ENCODE assay signal across 29 cellular contexts in genomic region chr1:14972107-14972506, GRCh38.
DNase-seq lines count a peak whose midpoint lies in the region; ATAC-seq, FAIRE-seq and TF ChIP-seq lines count a peak whose summit lies in the region.
"Had no signal": no experiment of that assay in that cellular context is flagged by ENCODE, and none has a peak within 500 bp of the region (broad histone marks: within the 10 kb centered on the region; RNA-seq: fewer than 3 reads in every experiment).

No MANE protein-coding gene starts in this region.

- ATAC-seq in HepG2 = no peak
- ATAC-seq in right lobe of liver = no peak
- ATAC-seq: activated CD8-positive, alpha-beta memory T cell treated with anti-CD3 and anti-CD28 coated beads, Interleukin-2, amount 10 ng/mL, durations not matched to agents 7 days and 5 days; K562; left lobe of liver; stimulated activated memory B cell treated with anti-CD40 and anti-IgM and Interleukin-4, amounts not matched to agents 10 μg/mL and 1 μg/mL and 100 μg/mL, for 72 hours; upper lobe of right lung had no signal

- peaks cover 21% of the 10 kb centered on the region; the same call in 1 of the 2 replicates for H3K4me1 ChIP-seq in HepG2 (ENCODE audit: insufficient read depth, low read length)
- no peaks in the 10 kb centered on the region for H3K4me1 ChIP-seq in right lobe of liver
- H3K4me1 ChIP-seq in hepatocyte (ENCODE audit: insufficient read depth) = no peaks in the 10 kb centered on the region
- peaks cover 10% of the 10 kb centered on the region for H3K4me1 ChIP-seq in neural progenitor cell

- peaks cover 9 to 47% of the 10 kb centered on the region in 2 experiments; a peak in 4 of 5 replicates for H3K36me3 ChIP-seq in HepG2 (replicated peaks in 1 of 2; ENCODE audit: control insufficient read depth in 1 of 2, insufficient read depth in 2 of 2, low read length in 2 of 2)
- no peaks in the 10 kb centered on the region for H3K36me3 ChIP-seq in right lobe of liver
- no peaks in the 10 kb centered on the region for H3K36me3 ChIP-seq in hepatocyte (replicated peaks; ENCODE audit: insufficient read depth, low read depth)
- H3K36me3 ChIP-seq in neural progenitor cell = no peaks in the 10 kb centered on the region
- H3K36me3 ChIP-seq: upper lobe of right lung had no signal

- H3K9ac ChIP-seq in HepG2 (ENCODE audit: insufficient read depth, low read depth, low read length) = no peak overlapping the region
- H3K9ac ChIP-seq in neural progenitor cell = no peak overlapping the region

- no peak overlapping the region for H3K27ac ChIP-seq in HepG2 (ENCODE audit: extremely low read length, insufficient read depth, low read length)
- no peak overlapping the region for H3K27ac ChIP-seq in right lobe of liver
- no peak overlapping the region for H3K27ac ChIP-seq in hepatocyte
- no peak overlapping the region for H3K27ac ChIP-seq in neural progenitor cell
- H3K27ac ChIP-seq: 22Rv1, PC-9, SK-N-MC, upper lobe of right lung had no signal

- H3K4me3 ChIP-seq in HepG2 (replicated peaks in 1 of 3; ENCODE audit: insufficient read depth in 1 of 3, low read depth in 2 of 3, low read length in 3 of 3) (no peak overlapping the region), right lobe of liver (no peak overlapping the region), hepatocyte (no peak overlapping the region), neural progenitor cell (no peak overlapping the region)
- H3K4me3 ChIP-seq: K562, PC-9, SK-N-MC, upper lobe of right lung had no signal

- no peak overlapping the region for H3K4me3 Mint-ChIP-seq in neural progenitor cell
- H3K4me3 Mint-ChIP-seq: activated CD8-positive, alpha-beta memory T cell treated with anti-CD3 and anti-CD28 coated beads, Interleukin-2, amount 10 ng/mL, durations not matched to agents 7 days and 5 days; memory B cell; stimulated activated memory B cell treated with anti-CD40 and anti-IgM and Interleukin-4, amounts not matched to agents 10 μg/mL and 1 μg/mL and 100 μg/mL, for 72 hours had no signal

- POLR2A ChIA-PET in HepG2 (lab: Yijun Ruan, JAX) = no interaction called here

- in situ Hi-C loops in HepG2 (cut with HindIII; ENCODE audit: extremely low pct_ligation_motif_present, low pct_unique_long_range_greater_than_20kb) = no loop called here

- no peaks in the 10 kb centered on the region for H3K9me2 ChIP-seq in hepatocyte (replicated peaks; ENCODE audit: insufficient read depth)

- no peak for TF ChIP-seq CTCF in HepG2 (CRISPR knock-in tag; IDR thresholded peaks at IDR 0.05)
- no peak for TF ChIP-seq CTCF in right lobe of liver (IDR thresholded peaks at IDR 0.05)
- no peak for TF ChIP-seq CTCF in hepatocyte (IDR thresholded peaks at IDR 0.05; ENCODE audit: poor library complexity)
- no peak for TF ChIP-seq CTCF in neural progenitor cell (IDR thresholded peaks at IDR 0.05)

- H3K36me3 Mint-ChIP-seq in neural progenitor cell = peaks cover 3% of the 10 kb centered on the region
- H3K36me3 Mint-ChIP-seq: activated CD8-positive, alpha-beta memory T cell treated with anti-CD3 and anti-CD28 coated beads, Interleukin-2, amount 10 ng/mL, durations not matched to agents 7 days and 5 days; CD14-positive monocyte; immature natural killer cell; stimulated activated memory B cell treated with anti-CD40 and anti-IgM and Interleukin-4, amounts not matched to agents 10 μg/mL and 1 μg/mL and 100 μg/mL, for 72 hours had no signal

- no peak for TF ChIP-seq EP300 in HepG2 (IDR thresholded peaks at IDR 0.05; ENCODE audit: low read depth in 2 of 2, low read length in 2 of 2)
- TF ChIP-seq EP300 in HepG2 (CRISPR knock-in tag; IDR thresholded peaks at IDR 0.05; ENCODE audit: borderline replicate concordance) = no peak

- WGBS in HepG2 (ENCODE audit: low lambda C conversion rate) = 100% methylated on average over 4 of the region's 7 CpGs
- WGBS in right lobe of liver (ENCODE audit: insufficient coverage, low coverage, low lambda C conversion rate, missing lambda C conversion rate) = 35% methylated on average over 6 of the region's 7 CpGs
- WGBS in hepatocyte (ENCODE audit: low lambda C conversion rate, missing lambda C conversion rate) = 75% methylated on average over 7 of the region's 7 CpGs

- peaks cover 47% of the 10 kb centered on the region for H3K4me1 Mint-ChIP-seq in neural progenitor cell
- H3K4me1 Mint-ChIP-seq: CD14-positive monocyte; memory B cell; stimulated activated memory B cell treated with anti-CD40 and anti-IgM and Interleukin-4, amounts not matched to agents 10 μg/mL and 1 μg/mL and 100 μg/mL, for 72 hours had no signal

- CTCF ChIA-PET in HepG2 (lab: Yijun Ruan, JAX; ENCODE audit: low intra/inter-chr PET ratio, low total read pairs) = no interaction called here

- no peak for TF ChIP-seq RAD21 in HepG2 (CRISPR knock-in tag; IDR thresholded peaks at IDR 0.05)

- H3K27me3 ChIP-seq in HepG2 (ENCODE audit: control insufficient read depth in 1 of 2, insufficient read depth in 2 of 2, low read length in 2 of 2) (no peaks in the 10 kb centered on the region), right lobe of liver (no peaks in the 10 kb centered on the region), hepatocyte (no peaks in the 10 kb centered on the region), neural progenitor cell (no peaks in the 10 kb centered on the region)
- H3K27me3 ChIP-seq: dorsolateral prefrontal cortex, upper lobe of right lung had no signal

- TF ChIP-seq POLR2A in HepG2 (IDR thresholded peaks at IDR 0.05; ENCODE audit: insufficient read depth in 1 of 2, low read depth in 2 of 2, low read length in 2 of 2) = no peak
- TF ChIP-seq POLR2A in right lobe of liver (IDR thresholded peaks at IDR 0.05) = no peak

- H2AFZ ChIP-seq in HepG2 (ENCODE audit: low read length) (no peak overlapping the region), hepatocyte (no peak overlapping the region), neural progenitor cell (replicated peaks) (no peak overlapping the region)
- H2AFZ ChIP-seq: PC-9 had no signal

- peaks cover 6% of the 10 kb centered on the region for H3K79me2 ChIP-seq in HepG2 (ENCODE audit: insufficient read depth, low read length)
- peaks cover 2% of the 10 kb centered on the region for H3K79me2 ChIP-seq in hepatocyte
- H3K79me2 ChIP-seq in neural progenitor cell (ENCODE audit: low read depth) = no peaks in the 10 kb centered on the region

- H3K9me3 Mint-ChIP-seq in neural progenitor cell = peaks cover 9% of the 10 kb centered on the region
- H3K9me3 Mint-ChIP-seq: immature natural killer cell had no signal

- no peak for FAIRE-seq in HepG2 (lab: Jason Lieb, UNC)
- FAIRE-seq: G401.6, K562 had no signal

- peaks cover 15% of the 10 kb centered on the region for H3K9me3 ChIP-seq in HepG2 (ENCODE audit: low read length)
- no peaks in the 10 kb centered on the region for H3K9me3 ChIP-seq in right lobe of liver
- no peaks in the 10 kb centered on the region for H3K9me3 ChIP-seq in hepatocyte (ENCODE audit: low read depth)
- no peaks in the 10 kb centered on the region for H3K9me3 ChIP-seq in neural progenitor cell (ENCODE audit: low read depth)
- H3K9me3 ChIP-seq: upper lobe of right lung had no signal

- H3K27ac Mint-ChIP-seq in neural progenitor cell = peak overlapping the region; percentile 40
- H3K27ac Mint-ChIP-seq: activated CD8-positive, alpha-beta memory T cell treated with anti-CD3 and anti-CD28 coated beads, Interleukin-2, amount 10 ng/mL, durations not matched to agents 7 days and 5 days; CD14-positive monocyte; immature natural killer cell; memory B cell; stimulated activated memory B cell treated with anti-CD40 and anti-IgM and Interleukin-4, amounts not matched to agents 10 μg/mL and 1 μg/mL and 100 μg/mL, for 72 hours had no signal

- no TSS peak for BruUV-seq in HepG2 (replicated peaks; lab: Mats Ljungman, UMichigan)

- intact Hi-C loops in HepG2 (cut with micrococcal nuclease; ENCODE audit: unreplicated experiment) (no loop called here), right lobe of liver (cut with DNase I) (no loop called here)

- DNase-seq in HepG2 (ENCODE audit: low spot score) (no peak), right lobe of liver (no peak), hepatocyte (ENCODE audit: low spot score) (no peak), neural progenitor cell (ENCODE audit: low spot score) (no peak), NCI-H146 treated with DMSO at 0.1 percent for 48 hours (lab: John Stamatoyannopoulos, UW; ENCODE audit: unreplicated experiment) (no peak), NCI-H748 treated with DMSO at 0.1 percent for 48 hours (lab: John Stamatoyannopoulos, UW) (no peak), GDM1 (lab: John Stamatoyannopoulos, UW) (no peak), NCI-H774 (lab: John Stamatoyannopoulos, UW) (no peak)
- DNase-seq: activated CD8-positive, alpha-beta memory T cell treated with anti-CD3 and anti-CD28 coated beads, Interleukin-2, amount 10 ng/mL, durations not matched to agents 7 days and 5 days; activated gamma-delta T cell treated with Interleukin-2 at 50 U/mL for 16 hours; activated T-cell treated with anti-CD3 and anti-CD28 coated beads, Interleukin-2, amount 50 U/mL, for 48 hours; DMS79; dorsolateral prefrontal cortex; GOT3; immature natural killer cell; NCI-H1105 treated with DMSO at 0.1 percent for 48 hours; NCI-H2029; NCI-H526; PC-9; stimulated activated CD4-positive, alpha-beta T cell treated with anti-CD3 and anti-CD28 coated beads, Interleukin-15, amount 100 ng/mL, for 24 hours; upper lobe of right lung had no signal

- no peaks in the 10 kb centered on the region for H3F3A ChIP-seq in neural progenitor cell (ENCODE audit: low read depth)

- H4K20me1 ChIP-seq in HepG2 (ENCODE audit: insufficient read depth, low read length) (no peaks in the 10 kb centered on the region), hepatocyte (ENCODE audit: insufficient read depth, poor library complexity, severe bottlenecking) (no peaks in the 10 kb centered on the region), neural progenitor cell (ENCODE audit: low read depth) (no peaks in the 10 kb centered on the region)

- no peak overlapping the region for H3K4me2 ChIP-seq in HepG2 (ENCODE audit: low read depth, low read length)
- H3K4me2 ChIP-seq in hepatocyte = peak overlapping the region; percentile 65
- no peak overlapping the region for H3K4me2 ChIP-seq in neural progenitor cell
- H3K4me2 ChIP-seq: PC-9 had no signal

- peaks cover 6% of the 10 kb centered on the region for H3K27me3 Mint-ChIP-seq in neural progenitor cell (ENCODE audit: insufficient read depth, low read depth)
- H3K27me3 Mint-ChIP-seq: activated CD8-positive, alpha-beta memory T cell treated with anti-CD3 and anti-CD28 coated beads, Interleukin-2, amount 10 ng/mL, durations not matched to agents 7 days and 5 days had no signal

TF ChIP-seq in HepG2, 621 proteins besides CTCF, POLR2A, EP300 and RAD21 (continues in another document):
- no peak for TF ChIP-seq DRAP1 (CRISPR knock-in tag; IDR thresholded peaks at IDR 0.05)
